ENCODE assay signal across 17 cellular contexts in the genomic region with DNA sequence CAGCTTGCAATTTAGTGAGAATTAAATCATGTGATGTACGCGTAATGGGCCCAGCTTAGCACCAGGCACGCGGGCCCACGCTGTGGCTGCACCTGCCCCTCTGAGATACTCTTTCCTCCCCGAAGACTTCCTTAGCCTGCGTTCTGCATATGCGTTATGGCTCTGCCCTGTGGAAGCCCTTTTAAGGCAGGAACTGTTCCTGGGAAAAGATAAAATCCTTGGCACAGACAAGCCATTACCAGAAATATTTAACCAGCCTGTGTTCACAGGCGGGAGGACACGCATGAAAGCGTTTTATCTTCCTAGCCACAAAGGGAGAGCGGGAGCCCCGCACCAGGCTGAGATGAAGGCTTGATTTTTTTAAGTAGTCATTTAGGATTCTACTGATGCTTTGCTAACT.
"Had no signal": no experiment of that assay in that cellular context is flagged by ENCODE, and none has a peak within 500 bp of the region (broad histone marks: within the 10 kb centered on the region; RNA-seq: fewer than 3 reads in every experiment).

No MANE protein-coding gene starts in this region.

- H3K27ac ChIP-seq: esophagus squamous epithelium, heart right ventricle, neural progenitor cell, right atrium auricular region, spleen had no signal

- H3K4me1 ChIP-seq: heart right ventricle, neural progenitor cell, right atrium auricular region, spleen had no signal

- H3K9me3 ChIP-seq: esophagus squamous epithelium, heart right ventricle, right atrium auricular region, spleen had no signal

- H3K27me3 ChIP-seq: esophagus squamous epithelium, neural progenitor cell, right atrium auricular region had no signal

- ATAC-seq: activated CD4-positive, alpha-beta T cell treated with anti-CD3 and anti-CD28 coated beads for 36 hours; activated T-cell treated with anti-CD3 and anti-CD28 coated beads, Interleukin-2, amount 50 U/mL, for 72 hours; stimulated activated memory B cell treated with anti-CD40 and anti-IgM and Interleukin-4, amounts not matched to agents 10 μg/mL and 1 μg/mL and 100 μg/mL, for 72 hours; T-cell had no signal

- H3K4me3 ChIP-seq: esophagus squamous epithelium, heart right ventricle, neural progenitor cell, right atrium auricular region, spleen had no signal

- DNase-seq: activated CD4-positive, alpha-beta memory T cell treated with anti-CD3 and anti-CD28 coated beads, Interleukin-2, amount 10 ng/mL, durations not matched to agents 7 days and 5 days; activated CD4-positive, alpha-beta T cell treated with anti-CD3 and anti-CD28 coated beads for 36 hours; activated gamma-delta T cell treated with Interleukin-2 at 50 U/mL for 16 hours; activated naive CD8-positive, alpha-beta T cell treated with anti-CD3 and anti-CD28 coated beads for 36 hours; activated T-cell treated with anti-CD3 and anti-CD28 coated beads, Interleukin-2, amount 50 U/mL, for 72 hours; aorta; esophagus squamous epithelium; foreskin fibroblast; heart right ventricle; spleen; stimulated activated CD4-positive, alpha-beta T cell treated with anti-CD3 and anti-CD28 coated beads, Interleukin-1b, Interleukin-23, amount 100 ng/mL, for 48 hours; T-cell; T1000; trophoblast cell had no signal

- H3K36me3 ChIP-seq: esophagus squamous epithelium, heart right ventricle, neural progenitor cell, right atrium auricular region, spleen had no signal
